ENCODE assay signal across 9 cellular contexts in the genomic region with DNA sequence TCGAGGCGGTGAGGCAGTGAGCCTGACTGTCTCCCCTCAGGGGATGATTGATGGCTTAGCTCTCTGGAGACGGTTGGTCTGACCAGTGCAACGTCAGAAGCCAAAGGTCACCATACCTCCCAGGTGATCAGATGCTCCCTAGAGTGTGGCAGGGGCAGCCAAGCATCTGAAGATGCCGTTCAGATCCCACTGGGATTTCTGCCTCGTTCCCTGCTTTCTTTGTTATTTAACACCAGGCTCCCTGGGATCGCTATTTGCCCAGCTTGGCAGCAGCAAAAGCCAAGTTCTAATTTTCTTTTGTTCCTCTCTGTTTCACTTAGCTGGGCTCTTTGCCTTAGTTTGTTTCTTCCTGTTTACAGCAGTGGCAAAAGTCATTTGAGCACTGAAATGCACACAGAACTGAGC.
DNase-seq lines count a peak whose midpoint lies in the region; ATAC-seq, FAIRE-seq and TF ChIP-seq lines count a peak whose summit lies in the region.
"Had no signal": no experiment of that assay in that cellular context is flagged by ENCODE, and none has a peak within 500 bp of the region (broad histone marks: within the 10 kb centered on the region; RNA-seq: fewer than 3 reads in every experiment).

No MANE protein-coding gene starts in this region.

- peak; percentile 23; the same call in 2 of the 3 replicates for ATAC-seq in SK-N-SH treated with all-trans-retinoic acid at 6 μM for 48 hours
- no peak for ATAC-seq in GM18867 (IDR thresholded peaks at IDR 0.05; ENCODE audit: unreplicated experiment)
- no peak for ATAC-seq in stimulated activated memory B cell treated with anti-CD40 and anti-IgM and Interleukin-4, amounts not matched to agents 10 μg/mL and 1 μg/mL and 100 μg/mL, for 72 hours

- H3K9me3 Mint-ChIP-seq in stimulated activated memory B cell treated with anti-CD40 and anti-IgM and Interleukin-4, amounts not matched to agents 10 μg/mL and 1 μg/mL and 100 μg/mL, for 72 hours: peaks cover 4% of the 10 kb centered on the region

- H3K27me3 Mint-ChIP-seq in stimulated activated memory B cell treated with anti-CD40 and anti-IgM and Interleukin-4, amounts not matched to agents 10 μg/mL and 1 μg/mL and 100 μg/mL, for 72 hours: no peaks in the 10 kb centered on the region

- peak overlapping the region in 2 of 5 donors; percentile 19 to 23 for H3K4me3 ChIP-seq in subcutaneous abdominal adipose tissue (ENCODE audit: low read depth in 1 of 5, low read length in 5 of 5)

- H3K4me1 Mint-ChIP-seq in stimulated activated memory B cell treated with anti-CD40 and anti-IgM and Interleukin-4, amounts not matched to agents 10 μg/mL and 1 μg/mL and 100 μg/mL, for 72 hours: no peaks in the 10 kb centered on the region

- H3K9ac ChIP-seq in subcutaneous abdominal adipose tissue (ENCODE audit: low read length in 5 of 5): peak overlapping the region in 1 of 5 donors; percentile 4

- no peaks in the 10 kb centered on the region for H3K27me3 ChIP-seq in subcutaneous abdominal adipose tissue (ENCODE audit: control insufficient read depth in 5 of 5, insufficient read depth in 4 of 5, low read length in 5 of 5)

- peaks cover 6 to 22% (median 16%) of the 10 kb centered on the region in 5 donors for H3K4me1 ChIP-seq in subcutaneous abdominal adipose tissue (ENCODE audit: control insufficient read depth in 5 of 5, insufficient read depth in 5 of 5, low read length in 5 of 5)

- H3K27ac Mint-ChIP-seq in stimulated activated memory B cell treated with anti-CD40 and anti-IgM and Interleukin-4, amounts not matched to agents 10 μg/mL and 1 μg/mL and 100 μg/mL, for 72 hours: no peak overlapping the region

- no peaks in the 10 kb centered on the region for H3K9me3 ChIP-seq in subcutaneous abdominal adipose tissue (ENCODE audit: control insufficient read depth in 5 of 5, low read length in 5 of 5)

- no peaks in the 10 kb centered on the region for H3K36me3 Mint-ChIP-seq in stimulated activated memory B cell treated with anti-CD40 and anti-IgM and Interleukin-4, amounts not matched to agents 10 μg/mL and 1 μg/mL and 100 μg/mL, for 72 hours

- peaks cover 0 to 21% (median 14%) of the 10 kb centered on the region in 5 donors for H3K36me3 ChIP-seq in subcutaneous abdominal adipose tissue (ENCODE audit: control insufficient read depth in 5 of 5, insufficient read depth in 5 of 5, low read length in 5 of 5)

- no peak for TF ChIP-seq CTCF in D721Med (IDR thresholded peaks at IDR 0.05; ENCODE audit: insufficient read depth, missing control alignments)

- no peak for FAIRE-seq in D721Med (lab: Jason Lieb, UNC)

- no peak overlapping the region for H3K4me3 Mint-ChIP-seq in stimulated activated memory B cell treated with anti-CD40 and anti-IgM and Interleukin-4, amounts not matched to agents 10 μg/mL and 1 μg/mL and 100 μg/mL, for 72 hours

- peak overlapping the region; percentile 27 for H3K27ac ChIP-seq in subcutaneous abdominal adipose tissue (ENCODE audit: low read depth, low read length)
- H3K27ac ChIP-seq: 22Rv1 had no signal

- peak; percentile 4 for DNase-seq in DMS 273 (lab: John Stamatoyannopoulos, UW; ENCODE audit: unreplicated experiment)
- no peak for DNase-seq in DMS 273 treated with DMSO at 0.1 percent for 48 hours (lab: John Stamatoyannopoulos, UW)
- peak; percentile 80 for DNase-seq in islet precursor cell
- no peak for DNase-seq in D721Med (ENCODE audit: insufficient read length, low spot score)

TF ChIP-seq in SK-N-SH treated with all-trans-retinoic acid at 6 μM for 48 hours, 23 proteins besides CTCF, POLR2A, EP300 and RAD21:
- no peak for TF ChIP-seq CSRNP3 (CRISPR knock-in tag; IDR thresholded peaks at IDR 0.05)
- TF ChIP-seq TOX (CRISPR knock-in tag; IDR thresholded peaks at IDR 0.05; ENCODE audit: borderline replicate concordance): no peak
- no peak for TF ChIP-seq TCF4 (CRISPR knock-in tag; IDR thresholded peaks at IDR 0.05; ENCODE audit: borderline replicate concordance)

Comparison
In these comparisons a context has a peak if more than half of its experiments do, and no peak if none do; other contexts are left out.
1. DNase-seq: peak in DMS 273 (single experiment) and islet precursor cell (single experiment); none in DMS 273 treated with DMSO at 0.1 percent for 48 hours (single experiment) and D721Med (single experiment).